Comparison of ENCODE assay signal across 36 cellular contexts in the genomic region with DNA sequence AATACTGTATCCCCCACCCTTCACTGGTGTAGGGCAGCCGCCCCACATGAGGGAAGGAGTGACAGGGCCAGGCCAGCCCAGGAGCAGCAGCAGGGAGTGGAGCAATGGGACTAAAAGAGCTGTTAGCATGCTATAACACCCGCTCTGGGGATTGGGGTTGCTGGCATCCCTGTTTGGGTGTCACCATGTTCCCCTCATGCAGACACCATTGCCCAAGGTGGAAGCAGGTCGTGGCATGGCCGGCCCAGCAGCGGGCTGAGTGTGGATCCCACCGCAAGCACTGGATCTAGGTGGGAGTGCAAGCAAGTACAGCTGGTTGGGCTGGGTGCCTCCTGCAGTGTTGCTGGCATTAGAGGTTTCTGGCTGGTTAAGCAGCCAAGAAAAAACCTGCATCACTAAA. TPM values are rescaled to one million over a fixed set of nuclear protein-coding genes. Genes with fewer than 3 reads are reported as not detected.
"Had no signal": no experiment of that assay in that cellular context is flagged by ENCODE, and none has a peak within 500 bp of the region (broad histone marks: within the 10 kb centered on the region; RNA-seq: fewer than 3 reads in every experiment).

No MANE protein-coding gene starts in this region.

- H3K4me2 ChIP-seq: smooth muscle cell had no signal

- H3K36me3 ChIP-seq: ascending aorta, cardiac muscle cell, heart right ventricle, left ventricle myocardium inferior, stomach, thyroid gland, upper lobe of left lung, vagina, WERI-Rb-1 had no signal

- ATAC-seq: effector memory CD8-positive, alpha-beta T cell; heart right ventricle; psoas muscle; stimulated activated naive B cell treated with anti-CD40 and anti-IgM and Interleukin-4, amounts not matched to agents 10 μg/mL and 1 μg/mL and 100 μg/mL, for 72 hours; T-helper 17 cell had no signal

- H3K4me3 ChIP-seq: ascending aorta, cardiac muscle cell, coronary artery, heart right ventricle, left ventricle myocardium inferior, psoas muscle, smooth muscle cell, stomach, thyroid gland, upper lobe of left lung, vagina had no signal

- H3K27me3 ChIP-seq: ascending aorta, cardiac muscle cell, stomach, thyroid gland, upper lobe of left lung, vagina had no signal

- H3K4me1 ChIP-seq: ascending aorta, parathyroid adenoma, psoas muscle, thyroid gland, vagina had no signal

- DNase-seq: activated CD4-positive, alpha-beta memory T cell treated with anti-CD3 and anti-CD28 coated beads, Interleukin-2, amount 10 ng/mL, durations not matched to agents 7 days and 5 days; activated CD4-positive, alpha-beta T cell treated with anti-CD3 and anti-CD28 coated beads, Interleukin-2, amount 10 ng/mL, durations not matched to agents 7 days and 5 days; activated CD4-positive, CD25-positive, alpha-beta regulatory T cell treated with anti-CD3 and anti-CD28 coated beads, Interleukin-2, amount 50 U/mL, for 72 hours; activated CD8-positive, alpha-beta memory T cell treated with anti-CD3 and anti-CD28 coated beads, Interleukin-2, amount 50 U/mL, for 48 hours; activated gamma-delta T cell; activated naive CD4-positive, alpha-beta T cell treated with anti-CD3 and anti-CD28 coated beads, Interleukin-2, amount 10 ng/mL, durations not matched to agents 7 days and 5 days; activated naive CD8-positive, alpha-beta T cell treated with anti-CD3 and anti-CD28 coated beads, Interleukin-2, amount 10 ng/mL, durations not matched to agents 7 days and 5 days; activated T-cell treated with anti-CD3 and anti-CD28 coated beads, Interleukin-2, amount 50 U/mL, for 24 hours; cerebellar nuclear complex; effector memory CD8-positive, alpha-beta T cell; heart right ventricle; islet precursor cell; left ventricle myocardium inferior; occipital lobe; psoas muscle; stimulated activated CD4-positive, alpha-beta T cell treated with anti-CD3 and anti-CD28 coated beads, Interleukin-1b, Interleukin-23, amount 100 ng/mL, for 48 hours; stimulated activated CD4-positive, alpha-beta T cell treated with anti-CD3 and anti-CD28 coated beads, Interleukin-4, amount 100 ng/mL, for 4 hours; stimulated activated naive B cell treated with anti-CD40 and anti-IgM and Interleukin-4, amounts not matched to agents 10 μg/mL and 1 μg/mL and 100 μg/mL, for 72 hours; stomach; T-helper 17 cell; T1000; thyroid gland; WERI-Rb-1 had no signal

- H2AFZ ChIP-seq: parathyroid adenoma had no signal

- H3K9ac ChIP-seq: parathyroid adenoma had no signal

- H3K27ac ChIP-seq: ascending aorta, cardiac muscle cell, coronary artery, left ventricle myocardium inferior, parathyroid adenoma, psoas muscle, stomach, thyroid gland, upper lobe of left lung, vagina, WERI-Rb-1 had no signal

- H3K9me3 ChIP-seq: ascending aorta, heart right ventricle, left ventricle myocardium inferior, psoas muscle, stomach, thyroid gland, upper lobe of left lung, vagina had no signal

- FAIRE-seq: endothelial cell of umbilical vein had no signal

RNA-seq across cellular contexts. Expression of a gene that starts 3.3 kb away (rescaled TPM):
- total RNA-seq: activated CD4-positive, alpha-beta memory T cell treated with anti-CD3 and anti-CD28 coated beads, Interleukin-2, amount 10 ng/mL, durations not matched to agents 7 days and 5 days; activated CD4-positive, alpha-beta T cell treated with anti-CD3 and anti-CD28 coated beads, Interleukin-2, amount 10 ng/mL, durations not matched to agents 7 days and 5 days; activated naive CD8-positive, alpha-beta T cell treated with anti-CD3 and anti-CD28 coated beads, Interleukin-2, amount 10 ng/mL, durations not matched to agents 7 days and 5 days; ascending aorta; cardiac muscle cell; endothelial cell of umbilical vein; fibroblast of lung; fibroblast of villous mesenchyme; heart right ventricle; left ventricle myocardium inferior; lung microvascular endothelial cell; mucosa of gallbladder; occipital lobe; psoas muscle; smooth muscle cell; stomach; T-helper 17 cell; thyroid gland; upper lobe of left lung; vagina had no signal
- polyA plus RNA-seq: cardiac muscle cell, endothelial cell of umbilical vein, esophagus, fibroblast of lung, heart right ventricle, psoas muscle, smooth muscle cell, stomach had no signal
